Comparison of ENCODE assay signal across 1 cellular context in genomic region chr19:2701361-2702169, GRCh38.
TF ChIP-seq lines count a peak whose summit lies in the region.

No MANE protein-coding gene starts in this region.

TF ChIP-seq in H1, 55 proteins besides CTCF, POLR2A, EP300 and RAD21 (continued from another document):
- no peak for TF ChIP-seq CHD2 (IDR thresholded peaks at IDR 0.05; ENCODE audit: low read length)
- TF ChIP-seq TEAD4 (IDR thresholded peaks at IDR 0.05; ENCODE audit: low read depth, low read length) = no peak
- TF ChIP-seq NANOG (IDR thresholded peaks at IDR 0.05; ENCODE audit: insufficient read depth, low read depth, low read length, poor library complexity, severe bottlenecking) = no peak
- TF ChIP-seq CEBPB (IDR thresholded peaks at IDR 0.05; ENCODE audit: low read depth, low read length) = no peak
- TF ChIP-seq CTBP2 (IDR thresholded peaks at IDR 0.05; ENCODE audit: borderline replicate concordance, insufficient read depth, insufficient read length, low read length) = no peak
- TF ChIP-seq SIX5 (IDR thresholded peaks at IDR 0.05; ENCODE audit: low read depth, low read length) = no peak
